In the genomic region with DNA sequence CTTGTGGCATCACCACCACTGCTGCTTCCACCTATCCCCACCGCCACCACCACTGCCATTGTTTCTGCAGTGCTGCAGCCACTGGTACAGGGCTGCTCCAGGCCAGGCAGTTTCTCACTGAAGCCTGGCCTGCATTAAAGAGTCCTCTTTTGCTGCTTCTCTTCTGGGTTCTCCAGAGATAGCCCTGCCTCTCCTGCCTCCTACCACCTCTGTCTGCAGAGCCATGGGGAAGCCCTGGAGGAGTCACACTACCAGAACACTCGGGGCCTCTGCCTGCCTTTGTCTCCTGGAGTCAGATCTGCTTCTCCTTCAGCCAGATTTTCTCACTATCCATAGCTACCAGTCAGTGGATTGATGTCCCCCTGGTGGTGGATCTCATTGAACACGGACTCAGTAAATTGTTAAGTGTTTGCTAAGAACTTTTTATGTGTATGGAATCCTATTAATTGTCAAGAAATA, we compare ENCODE assay signal across 7 cellular contexts. TPM values are rescaled to one million over a fixed set of nuclear protein-coding genes. Genes with fewer than 3 reads are reported as not detected.
DNase-seq lines count a peak whose midpoint lies in the region; TF ChIP-seq lines count a peak whose summit lies in the region.

No MANE protein-coding gene starts in this region.

- peaks cover 13% of the 10 kb centered on the region for H3K36me3 Mint-ChIP-seq in mesothelial cell of epicardium

- TF ChIP-seq CTCF in GM20000 (IDR thresholded peaks at IDR 0.05; ENCODE audit: extremely low read depth, missing control alignments) (no peak), mesothelial cell of epicardium (IDR thresholded peaks at IDR 0.05; ENCODE audit: unreplicated experiment) (peak; percentile 74), coronary artery (IDR thresholded peaks at IDR 0.05) (no peak)

- H3K9me3 Mint-ChIP-seq in mesothelial cell of epicardium, result peaks cover 14% of the 10 kb centered on the region

- no peak overlapping the region for H3K4me3 Mint-ChIP-seq in mesothelial cell of epicardium

- H3K4me3 ChIP-seq in coronary artery, result no peak overlapping the region

- no peak overlapping the region for H3K27ac ChIP-seq in coronary artery

- H3K27ac Mint-ChIP-seq in mesothelial cell of epicardium, result peak overlapping the region; percentile 32

- peak; percentile 11 for DNase-seq in GM20000 (ENCODE audit: low spot score)
- peak; percentile 50 for DNase-seq in NCI-H69 (lab: John Stamatoyannopoulos, UW)
- peak; percentile 75 to 83 for DNase-seq in dermis microvascular lymphatic vessel endothelial cell (ENCODE audit: low read depth in 2 of 2)
- no peak for DNase-seq in mesothelial cell of epicardium (ENCODE audit: low spot score in 2 of 2, unreplicated experiment in 2 of 2)
- no peak for DNase-seq in coronary artery (ENCODE audit: low spot score)
- no peak for DNase-seq in NOMO-1 treated with DMSO at 0.1 percent for 48 hours (lab: John Stamatoyannopoulos, UW; ENCODE audit: unreplicated experiment)
- no peak for DNase-seq in stimulated activated CD8-positive, alpha-beta memory T cell treated with anti-CD3 and anti-CD28 coated beads, Interleukin-4, amount 100 ng/mL, for 48 hours

- H3K4me1 Mint-ChIP-seq in mesothelial cell of epicardium, result peaks cover 5% of the 10 kb centered on the region

- H3K27me3 Mint-ChIP-seq in mesothelial cell of epicardium (ENCODE audit: low read depth), result no peaks in the 10 kb centered on the region

RNA-seq across cellular contexts. Expression of a gene that starts 37.7 kb away (rescaled TPM):
- 36.8 and 45.9 TPM in 2 replicates for total RNA-seq in dermis microvascular lymphatic vessel endothelial cell
- 26.1 to 28.9 TPM (median 27.3 TPM) in 3 replicates for total RNA-seq in mesothelial cell of epicardium

Comparison
In these comparisons a context has a peak if more than half of its experiments do, and no peak if none do; other contexts are left out.
1. DNase-seq: peak in GM20000 (single experiment), NCI-H69 (single experiment) and dermis microvascular lymphatic vessel endothelial cell (2 of 2); none in mesothelial cell of epicardium (0 of 2), coronary artery (single experiment), NOMO-1 treated with DMSO at 0.1 percent for 48 hours (single experiment) and stimulated activated CD8-positive, alpha-beta memory T cell treated with anti-CD3 and anti-CD28 coated beads, Interleukin-4, amount 100 ng/mL, for 48 hours (single experiment).